ENCODE assay signal across 20 cellular contexts in the genomic region with DNA sequence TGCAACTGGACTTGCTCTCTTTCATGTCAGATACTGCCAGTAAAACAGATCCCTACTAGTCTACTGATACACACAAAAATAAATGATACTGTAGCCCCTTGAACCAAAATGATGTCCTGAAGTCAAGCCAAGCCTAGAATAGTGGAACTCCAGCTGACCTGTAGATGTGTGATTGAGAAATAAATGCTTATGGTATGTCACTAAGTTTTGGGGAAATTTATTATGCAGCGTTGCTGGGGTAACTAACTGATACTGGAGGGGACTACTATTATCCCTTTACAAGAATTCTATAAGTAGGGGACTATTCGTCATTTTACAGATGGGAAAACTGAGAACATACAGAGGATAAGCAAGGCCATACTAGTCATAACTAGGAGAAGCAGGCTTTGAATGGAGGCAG. TPM values are rescaled to one million over a fixed set of nuclear protein-coding genes. Genes with fewer than 3 reads are reported as not detected.
DNase-seq lines count a peak whose midpoint lies in the region; ATAC-seq and TF ChIP-seq lines count a peak whose summit lies in the region.
"Had no signal": no experiment of that assay in that cellular context is flagged by ENCODE, and none has a peak within 500 bp of the region (broad histone marks: within the 10 kb centered on the region; RNA-seq: fewer than 3 reads in every experiment).

No MANE protein-coding gene starts in this region.

- TF ChIP-seq EP300 in SK-N-SH (IDR thresholded peaks at IDR 0.05; ENCODE audit: borderline replicate concordance in 1 of 2, low read depth in 1 of 2, low read length in 1 of 2) (no peak), transverse colon (IDR thresholded peaks at IDR 0.05; ENCODE audit: low read depth) (no peak)

- POLR2A ChIA-PET in SK-N-SH (lab: Yijun Ruan, JAX), result no interaction called here
- POLR2A ChIA-PET in naive thymus-derived CD4-positive, alpha-beta T cell (lab: Charles Lee), result interaction anchor here (1.6 kb wide), 2 partner anchors 11 to 191 kb away, joined by 4 to 7 read pairs; partner anchors contain the start of gene MTF2

- no peaks in the 10 kb centered on the region for H3K9me2 ChIP-seq in SK-N-SH

- H3K4me3 ChIP-seq in SK-N-SH (ENCODE audit: low read depth in 2 of 2, low read length in 1 of 2), result no peak overlapping the region
- no peak overlapping the region for H3K4me3 ChIP-seq in naive thymus-derived CD4-positive, alpha-beta T cell (ENCODE audit: low read length)
- H3K4me3 ChIP-seq in transverse colon, result no peak overlapping the region
- H3K4me3 ChIP-seq: SK-N-MC had no signal

- no peak overlapping the region for H3K27ac ChIP-seq in SK-N-SH (ENCODE audit: low read depth in 2 of 2, low read length in 1 of 2)
- 0 out of 2 replicates have a peak overlapping the region, but pooled peaks have one; percentile 11 for H3K27ac ChIP-seq in VCaP
- H3K27ac ChIP-seq in naive thymus-derived CD4-positive, alpha-beta T cell (ENCODE audit: low read depth, low read length), result peak overlapping the region; percentile 28
- H3K27ac ChIP-seq in transverse colon, result no peak overlapping the region
- H3K27ac ChIP-seq: SK-N-MC had no signal

- 86% methylated on average over 2 of the region's 2 CpGs for WGBS in SK-N-SH (ENCODE audit: low lambda C conversion rate)
- WGBS in transverse colon (ENCODE audit: low coverage in 1 of 2), 2 donors, result 90 to 100% methylated on average over 2 of the region's 2 CpGs

- in situ Hi-C loops in transverse colon (cut with MboI; ENCODE audit: low pct_ligation_motif_present in 1 of 4, low pct_unique_long_range_greater_than_20kb in 1 of 4, low sequenced_read_pairs in 3 of 4), result no loop called here

- CTCF ChIA-PET in SK-N-SH (lab: Yijun Ruan, JAX), result interaction anchor here (0.8 to 1.2 kb wide), 3 partner anchors 19 to 73 kb away, joined by 3 read pairs; no protein-coding TSS in a partner anchor
- CTCF ChIA-PET in naive thymus-derived CD4-positive, alpha-beta T cell (lab: Charles Lee), result interaction anchor here (0.6 to 2.1 kb wide), 3 partner anchors 72 to 149 kb away, joined by 3 to 6 read pairs (median 4); no protein-coding TSS in a partner anchor

- peaks cover 0 to 16% (median 6%) of the 10 kb centered on the region in 5 donors for H3K36me3 Mint-ChIP-seq in naive thymus-derived CD4-positive, alpha-beta T cell
- H3K36me3 Mint-ChIP-seq in activated T-helper 1 cell treated with anti-CD3 and anti-CD28 coated beads, Interleukin-12 subunit alpha, Interleukin-12 subunit beta, Interleukin-2, Interleukin-4 antibody, amounts not matched to agents 30 ng/mL and 10 ng/mL and 1 ng/mL, durations not matched to agents 14 hours and 24 hours and 36 hours (ENCODE audit: low read depth), result peaks cover 2% of the 10 kb centered on the region
- peaks cover 16% of the 10 kb centered on the region for H3K36me3 Mint-ChIP-seq in activated T-helper 2 cell treated with anti-CD3 and anti-CD28 coated beads, Interferon-gamma antibody, Interleukin-2, Interleukin-4, amounts not matched to agents 10 μg/mL and 5 μg/mL and 100 μg/mL, durations not matched to agents 14 hours and 24 hours and 36 hours (ENCODE audit: low read depth)

- no peaks in the 10 kb centered on the region; the same call in 1 of the 2 replicates for H3K9me3 ChIP-seq in SK-N-SH
- H3K9me3 ChIP-seq in naive thymus-derived CD4-positive, alpha-beta T cell (ENCODE audit: control insufficient read depth in 2 of 3, low read length in 3 of 3), result no peaks in the 10 kb centered on the region
- H3K9me3 ChIP-seq in transverse colon, result no peaks in the 10 kb centered on the region

- no peak overlapping the region for H3K4me3 Mint-ChIP-seq in naive thymus-derived CD4-positive, alpha-beta T cell
- no peak overlapping the region for H3K4me3 Mint-ChIP-seq in activated T-helper 1 cell treated with anti-CD3 and anti-CD28 coated beads, Interleukin-12 subunit alpha, Interleukin-12 subunit beta, Interleukin-2, Interleukin-4 antibody, amounts not matched to agents 30 ng/mL and 10 ng/mL and 1 ng/mL, durations not matched to agents 14 hours and 24 hours and 36 hours
- no peak overlapping the region for H3K4me3 Mint-ChIP-seq in activated T-helper 2 cell treated with anti-CD3 and anti-CD28 coated beads, Interferon-gamma antibody, Interleukin-2, Interleukin-4, amounts not matched to agents 10 μg/mL and 5 μg/mL and 100 μg/mL, durations not matched to agents 14 hours and 24 hours and 36 hours (ENCODE audit: low read depth)

- intact Hi-C loops in naive thymus-derived CD4-positive, alpha-beta T cell (cut with micrococcal nuclease), result no loop called here
- intact Hi-C loops in activated T-helper 1 cell treated with anti-CD3 and anti-CD28 coated beads, Interleukin-12 subunit alpha, Interleukin-12 subunit beta, Interleukin-2, Interleukin-4 antibody, amounts not matched to agents 30 ng/mL and 10 ng/mL and 1 ng/mL, durations not matched to agents 14 hours and 24 hours and 36 hours (cut with micrococcal nuclease), result no loop called here
- intact Hi-C loops in transverse colon (cut with DNase I; ENCODE audit: low total_unique reads), result no loop called here
- intact Hi-C loops in activated T-helper 2 cell treated with anti-CD3 and anti-CD28 coated beads, Interferon-gamma antibody, Interleukin-2, Interleukin-4, amounts not matched to agents 10 μg/mL and 5 μg/mL and 100 μg/mL, durations not matched to agents 14 hours and 24 hours and 36 hours (cut with micrococcal nuclease), result no loop called here

- H3K4me1 ChIP-seq in SK-N-SH (ENCODE audit: control insufficient read depth in 1 of 2, insufficient read depth in 2 of 2, low read depth in 1 of 2, low read length in 1 of 2) (peaks cover 0 to 5% of the 10 kb centered on the region in 2 experiments; a peak in 2 of 4 replicates), transverse colon (peaks cover 0 to 15% (median 3%) of the 10 kb centered on the region in 4 donors)
- peaks cover 15 to 16% of the 10 kb centered on the region in 2 donors for H3K4me1 ChIP-seq in naive thymus-derived CD4-positive, alpha-beta T cell (ENCODE audit: control insufficient read depth in 2 of 2, insufficient read depth in 2 of 2, low read length in 2 of 2)

- H3F3A ChIP-seq in SK-N-SH (replicated peaks; ENCODE audit: insufficient read depth), result no peaks in the 10 kb centered on the region

- H3K36me3 ChIP-seq in SK-N-SH (replicated peaks in 1 of 2; ENCODE audit: control insufficient read depth in 1 of 2, insufficient read depth in 2 of 2, low read length in 1 of 2) (no peaks in the 10 kb centered on the region), transverse colon (no peaks in the 10 kb centered on the region)
- H3K36me3 ChIP-seq in naive thymus-derived CD4-positive, alpha-beta T cell (ENCODE audit: control insufficient read depth in 2 of 3, insufficient read depth in 3 of 3, low read length in 3 of 3), result no peaks in the 10 kb centered on the region

- H3K27me3 Mint-ChIP-seq in naive thymus-derived CD4-positive, alpha-beta T cell, result no peaks in the 10 kb centered on the region
- H3K27me3 Mint-ChIP-seq in activated T-helper 1 cell treated with anti-CD3 and anti-CD28 coated beads, Interleukin-12 subunit alpha, Interleukin-12 subunit beta, Interleukin-2, Interleukin-4 antibody, amounts not matched to agents 30 ng/mL and 10 ng/mL and 1 ng/mL, durations not matched to agents 14 hours and 24 hours and 36 hours (ENCODE audit: insufficient read depth), result no peaks in the 10 kb centered on the region
- H3K27me3 Mint-ChIP-seq in activated T-helper 2 cell treated with anti-CD3 and anti-CD28 coated beads, Interferon-gamma antibody, Interleukin-2, Interleukin-4, amounts not matched to agents 10 μg/mL and 5 μg/mL and 100 μg/mL, durations not matched to agents 14 hours and 24 hours and 36 hours (ENCODE audit: low read depth), result no peaks in the 10 kb centered on the region

- H3K79me2 ChIP-seq in SK-N-SH (ENCODE audit: insufficient read depth), result no peaks in the 10 kb centered on the region

- no peak overlapping the region for H3K9ac ChIP-seq in SK-N-SH

- H3K4me2 ChIP-seq in SK-N-SH, result no peak overlapping the region

- no peaks in the 10 kb centered on the region for H4K20me1 ChIP-seq in SK-N-SH (ENCODE audit: insufficient read depth)

- H3K4me1 Mint-ChIP-seq in naive thymus-derived CD4-positive, alpha-beta T cell, result peaks cover 12 to 52% (median 34%) of the 10 kb centered on the region in 7 donors
- peaks cover 13% of the 10 kb centered on the region for H3K4me1 Mint-ChIP-seq in activated T-helper 1 cell treated with anti-CD3 and anti-CD28 coated beads, Interleukin-12 subunit alpha, Interleukin-12 subunit beta, Interleukin-2, Interleukin-4 antibody, amounts not matched to agents 30 ng/mL and 10 ng/mL and 1 ng/mL, durations not matched to agents 14 hours and 24 hours and 36 hours (ENCODE audit: low read depth)
- peaks cover 12% of the 10 kb centered on the region for H3K4me1 Mint-ChIP-seq in activated T-helper 2 cell treated with anti-CD3 and anti-CD28 coated beads, Interferon-gamma antibody, Interleukin-2, Interleukin-4, amounts not matched to agents 10 μg/mL and 5 μg/mL and 100 μg/mL, durations not matched to agents 14 hours and 24 hours and 36 hours (ENCODE audit: low read depth)

- H2AFZ ChIP-seq in SK-N-SH (ENCODE audit: low read depth), result no peak overlapping the region

- no peak for TF ChIP-seq RAD21 in SK-N-SH (IDR thresholded peaks at IDR 0.05; ENCODE audit: low read length)

- no peak for TF ChIP-seq POLR2A in transverse colon (IDR thresholded peaks at IDR 0.05)

- no peak for ATAC-seq in SK-N-SH treated with all-trans-retinoic acid at 6 μM for 48 hours
- no peak for ATAC-seq in naive thymus-derived CD4-positive, alpha-beta T cell

- H3K27me3 ChIP-seq in SK-N-SH (ENCODE audit: insufficient read depth) (no peaks in the 10 kb centered on the region), transverse colon (no peaks in the 10 kb centered on the region)
- H3K27me3 ChIP-seq in naive thymus-derived CD4-positive, alpha-beta T cell (ENCODE audit: control insufficient read depth in 2 of 2, insufficient read depth in 2 of 2, low read length in 2 of 2), result no peaks in the 10 kb centered on the region

- H3K27ac Mint-ChIP-seq in naive thymus-derived CD4-positive, alpha-beta T cell, result peak overlapping the region in 8 of 9 donors; percentile 22 to 89 (median 68)
- no peak overlapping the region for H3K27ac Mint-ChIP-seq in activated T-helper 1 cell treated with anti-CD3 and anti-CD28 coated beads, Interleukin-12 subunit alpha, Interleukin-12 subunit beta, Interleukin-2, Interleukin-4 antibody, amounts not matched to agents 30 ng/mL and 10 ng/mL and 1 ng/mL, durations not matched to agents 14 hours and 24 hours and 36 hours
- H3K27ac Mint-ChIP-seq in activated T-helper 2 cell treated with anti-CD3 and anti-CD28 coated beads, Interferon-gamma antibody, Interleukin-2, Interleukin-4, amounts not matched to agents 10 μg/mL and 5 μg/mL and 100 μg/mL, durations not matched to agents 14 hours and 24 hours and 36 hours, result no peak overlapping the region

- H3K9me3 Mint-ChIP-seq in naive thymus-derived CD4-positive, alpha-beta T cell, result peaks cover 0 to 12% (median 4%) of the 10 kb centered on the region in 11 donors
- H3K9me3 Mint-ChIP-seq in activated T-helper 1 cell treated with anti-CD3 and anti-CD28 coated beads, Interleukin-12 subunit alpha, Interleukin-12 subunit beta, Interleukin-2, Interleukin-4 antibody, amounts not matched to agents 30 ng/mL and 10 ng/mL and 1 ng/mL, durations not matched to agents 14 hours and 24 hours and 36 hours, result peaks cover 4% of the 10 kb centered on the region
- H3K9me3 Mint-ChIP-seq in activated T-helper 2 cell treated with anti-CD3 and anti-CD28 coated beads, Interferon-gamma antibody, Interleukin-2, Interleukin-4, amounts not matched to agents 10 μg/mL and 5 μg/mL and 100 μg/mL, durations not matched to agents 14 hours and 24 hours and 36 hours, result peaks cover 26% of the 10 kb centered on the region

- no peak for TF ChIP-seq CTCF in SK-N-SH (IDR thresholded peaks at IDR 0.05)
- no peak for TF ChIP-seq CTCF in VCaP (conservative IDR thresholded peaks at IDR 0.05)
- TF ChIP-seq CTCF in transverse colon (IDR thresholded peaks at IDR 0.05), result no peak

- no peak for DNase-seq in SK-N-SH
- no peak for DNase-seq in naive thymus-derived CD4-positive, alpha-beta T cell
- DNase-seq in activated T-helper 1 cell treated with anti-CD3 and anti-CD28 coated beads, Interleukin-12 subunit alpha, Interleukin-12 subunit beta, Interleukin-2, Interleukin-4 antibody, amounts not matched to agents 30 ng/mL and 10 ng/mL and 1 ng/mL, durations not matched to agents 14 hours and 24 hours and 36 hours (ENCODE audit: low spot score), result no peak
- DNase-seq in transverse colon, result no peak
- no peak for DNase-seq in activated T-helper 2 cell treated with anti-CD3 and anti-CD28 coated beads, Interferon-gamma antibody, Interleukin-2, Interleukin-4, amounts not matched to agents 10 μg/mL and 5 μg/mL and 100 μg/mL, durations not matched to agents 14 hours and 24 hours and 36 hours (ENCODE audit: low spot score)
- DNase-seq: 8988T, ACHN, DMS79 treated with DMSO at 0.1 percent for 48 hours, GF-D8, GOT3, HCEC 1CT, Karpas-422, NCI-H1092, NCI-H1694 treated with DMSO at 0.1 percent for 48 hours, NCI-H2171, OCI-M1, SIG-M5 had no signal

RNA-seq across cellular contexts. Expression of gene RPL5, which starts 55.6 kb away (rescaled TPM):
- polyA plus RNA-seq in SK-N-SH (2012; rRNA removed), result 1,489 and 2,038 TPM in 2 replicates
- polyA plus RNA-seq in SK-N-SH (2012; cell fraction: cytosol; rRNA removed), result 2,248 and 2,505 TPM in 2 replicates
- polyA plus RNA-seq in SK-N-SH (2012; cell fraction: nucleus; rRNA removed), result 308 and 535 TPM in 2 replicates
- total RNA-seq in naive thymus-derived CD4-positive, alpha-beta T cell, result 1,000 to 10,000 TPM in 4 of 5 experiments, 100 to 1,000 TPM in 1; 764 to 1,693 (median 1,596) TPM
- 1,000 to 10,000 TPM; 3,012 to 3,358 TPM for polyA plus RNA-seq in naive thymus-derived CD4-positive, alpha-beta T cell
- total RNA-seq in activated T-helper 1 cell treated with anti-CD3 and anti-CD28 coated beads, Interleukin-12 subunit alpha, Interleukin-12 subunit beta, Interleukin-2, Interleukin-4 antibody, amounts not matched to agents 30 ng/mL and 10 ng/mL and 1 ng/mL, durations not matched to agents 14 hours and 24 hours and 36 hours, result 1,115 and 1,120 TPM in 2 replicates
- 1,000 to 10,000 TPM in 3 of 4 donors, 100 to 1,000 TPM in 1; 360 to 1,369 (median 1,157) TPM for total RNA-seq in transverse colon
- 1,185 and 1,195 TPM in 2 replicates for total RNA-seq in activated T-helper 2 cell treated with anti-CD3 and anti-CD28 coated beads, Interferon-gamma antibody, Interleukin-2, Interleukin-4, amounts not matched to agents 10 μg/mL and 5 μg/mL and 100 μg/mL, durations not matched to agents 14 hours and 24 hours and 36 hours

Comparison
In these comparisons a context has a peak if more than half of its experiments do, and no peak if none do; other contexts are left out.
1. H3K27ac ChIP-seq: peak in VCaP (single experiment) and naive thymus-derived CD4-positive, alpha-beta T cell (single experiment); none in SK-N-SH (0 of 2) and transverse colon (0 of 4).
2. H3K27ac Mint-ChIP-seq: peak in naive thymus-derived CD4-positive, alpha-beta T cell (8 of 9); none in activated T-helper 1 cell treated with anti-CD3 and anti-CD28 coated beads, Interleukin-12 subunit alpha, Interleukin-12 subunit beta, Interleukin-2, Interleukin-4 antibody, amounts not matched to agents 30 ng/mL and 10 ng/mL and 1 ng/mL, durations not matched to agents 14 hours and 24 hours and 36 hours (single experiment) and activated T-helper 2 cell treated with anti-CD3 and anti-CD28 coated beads, Interferon-gamma antibody, Interleukin-2, Interleukin-4, amounts not matched to agents 10 μg/mL and 5 μg/mL and 100 μg/mL, durations not matched to agents 14 hours and 24 hours and 36 hours (single experiment).